Comparison of ENCODE assay signal across 1 cellular context in the genomic region with DNA sequence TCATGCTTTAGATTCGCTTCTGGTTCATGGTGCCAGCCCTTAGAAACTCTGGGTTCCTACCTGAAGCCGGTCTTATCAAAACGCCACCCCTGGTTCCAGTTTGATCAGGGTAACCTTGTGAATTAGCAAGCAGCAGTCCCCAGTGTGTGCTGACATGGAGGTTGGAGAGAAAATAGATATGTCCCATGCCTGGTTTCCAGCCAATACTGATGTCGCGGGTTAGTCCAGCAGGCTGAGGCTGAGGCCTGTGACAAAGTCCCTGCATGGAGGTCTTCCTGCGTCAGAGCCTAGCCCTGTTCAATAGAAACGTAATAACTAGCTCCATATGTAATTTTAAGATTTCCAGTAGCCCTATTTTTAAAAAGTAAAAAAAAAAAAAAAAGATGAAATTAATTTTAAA.
TF ChIP-seq lines count a peak whose summit lies in the region.

No MANE protein-coding gene starts in this region.

TF ChIP-seq in IMR-90, 13 proteins besides CTCF, POLR2A, EP300 and RAD21:
- TF ChIP-seq RCOR1 (IDR thresholded peaks at IDR 0.05; ENCODE audit: insufficient replicate concordance, low read length) (no peak), RFX5 (IDR thresholded peaks at IDR 0.05; ENCODE audit: low read depth, low read length) (no peak), SMC3 (IDR thresholded peaks at IDR 0.05; ENCODE audit: low read depth, low read length) (no peak), FOS (IDR thresholded peaks at IDR 0.05; ENCODE audit: low read depth, low read length) (no peak), ELK1 (IDR thresholded peaks at IDR 0.05; ENCODE audit: borderline replicate concordance, low read depth, low read length) (no peak), BHLHE40 (IDR thresholded peaks at IDR 0.05; ENCODE audit: low read depth, low read length) (no peak), USF2 (IDR thresholded peaks at IDR 0.05; ENCODE audit: low read depth, low read length) (no peak), MAZ (IDR thresholded peaks at IDR 0.05; ENCODE audit: borderline replicate concordance, low read depth, low read length) (no peak), MXI1 (IDR thresholded peaks at IDR 0.05; ENCODE audit: borderline replicate concordance, low read depth, low read length) (no peak), NFE2L2 (IDR thresholded peaks at IDR 0.05; ENCODE audit: low read depth, low read length) (no peak), CHD1 (IDR thresholded peaks at IDR 0.05; ENCODE audit: low read depth, low read length) (no peak), MAFK (IDR thresholded peaks at IDR 0.05; ENCODE audit: low read depth, low read length) (no peak), CEBPB (IDR thresholded peaks at IDR 0.05; ENCODE audit: low read depth, low read length) (no peak)
